19 cellular contexts compared by ENCODE assay signal in genomic region chr17:78346605-78347250, GRCh38. TPM values are rescaled to one million over a fixed set of nuclear protein-coding genes. Genes with fewer than 3 reads are reported as not detected.
DNase-seq lines count a peak whose midpoint lies in the region; ATAC-seq and TF ChIP-seq lines count a peak whose summit lies in the region.
"Had no signal": no experiment of that assay in that cellular context is flagged by ENCODE, and none has a peak within 500 bp of the region (broad histone marks: within the 10 kb centered on the region; RNA-seq: fewer than 3 reads in every experiment).

No MANE protein-coding gene starts in this region.

- H3K9me3 ChIP-seq in SK-N-SH (no peaks in the 10 kb centered on the region), PC-3 (ENCODE audit: low read length) (no peaks in the 10 kb centered on the region), gastrocnemius medialis (no peaks in the 10 kb centered on the region)
- H3K9me3 ChIP-seq: ascending aorta, Caco-2, lower lobe of right lung, transverse colon had no signal

- CTCF ChIA-PET in SK-N-SH (lab: Yijun Ruan, JAX) (interaction anchor here (0.8 to 1.9 kb wide), 2 partner anchors 11 to 13 kb away, joined by 3 to 4 read pairs; no protein-coding TSS in a partner anchor), PC-3 (lab: Charles Lee) (interaction anchor here (0.5 kb wide), 1 partner anchor 240 kb away, joined by 3 read pairs; no protein-coding TSS in a partner anchor)

- in situ Hi-C loops in gastrocnemius medialis (cut with MboI; ENCODE audit: low sequenced_read_pairs in 4 of 4) = no loop called here

- H3K9ac ChIP-seq in SK-N-SH = no peak overlapping the region
- no peak overlapping the region for H3K9ac ChIP-seq in PC-3 (ENCODE audit: low read length)
- H3K9ac ChIP-seq: KMS-11 had no signal

- H3K27me3 ChIP-seq in SK-N-SH (ENCODE audit: insufficient read depth) (no peaks in the 10 kb centered on the region), PC-3 (ENCODE audit: low read length) (no peaks in the 10 kb centered on the region), gastrocnemius medialis (no peaks in the 10 kb centered on the region)
- H3K27me3 ChIP-seq: ascending aorta, transverse colon had no signal

- peaks cover 35 to 38% of the 10 kb centered on the region in 2 experiments for H3K4me1 ChIP-seq in SK-N-SH (ENCODE audit: control insufficient read depth in 1 of 2, insufficient read depth in 2 of 2, low read depth in 1 of 2, low read length in 1 of 2)
- H3K4me1 ChIP-seq in PC-3 (ENCODE audit: insufficient read depth, low read length) = peaks cover 35% of the 10 kb centered on the region
- H3K4me1 ChIP-seq in gastrocnemius medialis = peaks cover 73 to 76% of the 10 kb centered on the region in 2 donors

- 82% methylated on average over 13 of the region's 13 CpGs for WGBS in SK-N-SH (ENCODE audit: low lambda C conversion rate)

- H3K4me3 ChIP-seq in SK-N-SH (ENCODE audit: low read depth in 2 of 2, low read length in 1 of 2) (no peak overlapping the region), PC-3 (ENCODE audit: low read length) (no peak overlapping the region), choroid plexus epithelial cell (ENCODE audit: low read depth, low read length) (no peak overlapping the region), gastrocnemius medialis (no peak overlapping the region)
- H3K4me3 ChIP-seq: ascending aorta, lower lobe of right lung, transverse colon had no signal

- peaks cover 31% of the 10 kb centered on the region for H3F3A ChIP-seq in SK-N-SH (replicated peaks; ENCODE audit: insufficient read depth)
- peaks cover 14% of the 10 kb centered on the region for H3F3A ChIP-seq in PC-3 (ENCODE audit: low read length, unreplicated experiment)

- H3K79me2 ChIP-seq in SK-N-SH (ENCODE audit: insufficient read depth) (no peaks in the 10 kb centered on the region), PC-3 (ENCODE audit: low read length) (no peaks in the 10 kb centered on the region)

- intact Hi-C loops in PC-3 (cut with micrococcal nuclease) = no loop called here
- intact Hi-C loops in gastrocnemius medialis (cut with DNase I; ENCODE audit: low total_unique reads) = no loop called here

- TF ChIP-seq CTCF in SK-N-SH (IDR thresholded peaks at IDR 0.05) = peak; percentile 31
- TF ChIP-seq CTCF in PC-3 (conservative IDR thresholded peaks at IDR 0.05; ENCODE audit: low read depth, low read length) = 0 out of 2 replicates have a peak, but pooled peaks have one; percentile 15
- TF ChIP-seq CTCF in choroid plexus epithelial cell (conservative IDR thresholded peaks at IDR 0.05; ENCODE audit: low read depth, low read length) = peak; percentile 21
- TF ChIP-seq CTCF in gastrocnemius medialis (IDR thresholded peaks at IDR 0.05 in 4 of 5, conservative IDR thresholded peaks at IDR 0.05 in 1 of 5) = peak in 1 of 5 experiments; percentile 11

- no peak for TF ChIP-seq POLR2A in gastrocnemius medialis (IDR thresholded peaks at IDR 0.05)

- POLR2A ChIA-PET in SK-N-SH (lab: Yijun Ruan, JAX) (no interaction called here), PC-3 (lab: Charles Lee; ENCODE audit: unreplicated experiment) (no interaction called here)

- H4K20me1 ChIP-seq in SK-N-SH (ENCODE audit: insufficient read depth) (no peaks in the 10 kb centered on the region), PC-3 (ENCODE audit: low read length) (no peaks in the 10 kb centered on the region)

- BruUV-seq in PC-3 (replicated peaks; lab: Mats Ljungman, UMichigan) = no TSS peak

- ATAC-seq in SK-N-SH treated with all-trans-retinoic acid at 6 μM for 48 hours (no peak), PC-3 (no peak), gastrocnemius medialis (peak in 1 of 2 donors; percentile 4)
- ATAC-seq: sciatic nerve had no signal

- 0 out of 2 replicates have a peak overlapping the region, but pooled peaks have one; percentile 6 for H3K4me2 ChIP-seq in SK-N-SH
- no peak overlapping the region; the same call in 1 of the 2 replicates for H3K4me2 ChIP-seq in PC-3 (ENCODE audit: low read length)
- H3K4me2 ChIP-seq: KMS-11 had no signal

- TF ChIP-seq EP300 in SK-N-SH (IDR thresholded peaks at IDR 0.05; ENCODE audit: borderline replicate concordance in 1 of 2, low read depth in 1 of 2, low read length in 1 of 2) = no peak

- no peak overlapping the region for H2AFZ ChIP-seq in SK-N-SH (ENCODE audit: low read depth)
- no peak overlapping the region for H2AFZ ChIP-seq in PC-3 (ENCODE audit: low read length)

- no peak for TF ChIP-seq RAD21 in SK-N-SH (IDR thresholded peaks at IDR 0.05; ENCODE audit: low read length)

- DNase-seq in SK-N-SH (no peak), PC-3 (peak; percentile 60), choroid plexus epithelial cell (ENCODE audit: low read depth) (no peak), gastrocnemius medialis (no peak), iPS-NIHi7 (ENCODE audit: extremely low spot score) (no peak), anterior cingulate cortex (lab: John Stamatoyannopoulos, UW) (no peak)
- DNase-seq in stimulated activated naive CD4-positive, alpha-beta T cell treated with Interleukin-2 at 50 U/mL for 16 hours (lab: John Stamatoyannopoulos, UW) = no peak
- DNase-seq: activated CD4-positive, alpha-beta T cell treated with anti-CD3 and anti-CD28 coated beads, Interleukin-2, amount 50 U/mL, for 4 hours; Caco-2; NCI-H187 treated with DMSO at 0.1 percent for 48 hours; NCI-H510A treated with DMSO at 0.1 percent for 48 hours; stimulated activated CD4-positive, alpha-beta T cell treated with anti-CD3 and anti-CD28 coated beads, Interleukin-2, amount 100 ng/mL, for 48 hours; transverse colon had no signal

- H3K36me3 ChIP-seq in SK-N-SH (replicated peaks in 1 of 2; ENCODE audit: control insufficient read depth in 1 of 2, insufficient read depth in 2 of 2, low read length in 1 of 2) (no peaks in the 10 kb centered on the region), PC-3 (ENCODE audit: low read depth, low read length) (no peaks in the 10 kb centered on the region), gastrocnemius medialis (no peaks in the 10 kb centered on the region)
- H3K36me3 ChIP-seq: ascending aorta, lower lobe of right lung, transverse colon had no signal

- H3K9me2 ChIP-seq in SK-N-SH = no peaks in the 10 kb centered on the region
- H3K9me2 ChIP-seq in PC-3 (replicated peaks; ENCODE audit: low read length) = no peaks in the 10 kb centered on the region

- H3K27ac ChIP-seq in SK-N-SH (ENCODE audit: low read depth in 2 of 2, low read length in 1 of 2) = no peak overlapping the region
- H3K27ac ChIP-seq in PC-3 (ENCODE audit: low read length) = no peak overlapping the region
- H3K27ac ChIP-seq in gastrocnemius medialis = peak overlapping the region; percentile 81 to 95 (median 86)
- H3K27ac ChIP-seq: 22Rv1, ascending aorta, KMS-11, lower lobe of right lung, transverse colon had no signal

TF ChIP-seq in SK-N-SH, 30 proteins besides CTCF, POLR2A, EP300 and RAD21:
- no peak for TF ChIP-seq ELF1 (IDR thresholded peaks at IDR 0.05)
- TF ChIP-seq JUND (IDR thresholded peaks at IDR 0.05) = no peak
- TF ChIP-seq TCF12 (IDR thresholded peaks at IDR 0.05) = 0 out of 2 replicates have a peak, but pooled peaks have one; percentile 20
- TF ChIP-seq MEF2A (IDR thresholded peaks at IDR 0.05; ENCODE audit: borderline replicate concordance, low read depth) = no peak
- TF ChIP-seq FOSL2 (IDR thresholded peaks at IDR 0.05; ENCODE audit: borderline replicate concordance, low read depth) = peak; percentile 62; the same call in 1 of the 2 replicates
- TF ChIP-seq TEAD4 (IDR thresholded peaks at IDR 0.05; ENCODE audit: borderline replicate concordance, insufficient read depth) = no peak

TF ChIP-seq in SK-N-SH treated with all-trans-retinoic acid at 6 μM for 48 hours, 23 proteins besides CTCF, POLR2A, EP300 and RAD21:
- TF ChIP-seq ZNF565 (CRISPR knock-in tag; conservative IDR thresholded peaks at IDR 0.05; ENCODE audit: low read depth) (no peak), ZFP3 (CRISPR knock-in tag; IDR thresholded peaks at IDR 0.05) (no peak), OSR1 (CRISPR knock-in tag; IDR thresholded peaks at IDR 0.05) (no peak), SNAI2 (CRISPR knock-in tag; IDR thresholded peaks at IDR 0.05) (no peak), TCF4 (CRISPR knock-in tag; IDR thresholded peaks at IDR 0.05; ENCODE audit: borderline replicate concordance) (no peak), BACH2 (CRISPR knock-in tag; IDR thresholded peaks at IDR 0.05; ENCODE audit: borderline replicate concordance) (no peak), PPARA (CRISPR knock-in tag; IDR thresholded peaks at IDR 0.05; ENCODE audit: borderline replicate concordance) (no peak), RARB (CRISPR knock-in tag; IDR thresholded peaks at IDR 0.05) (no peak), TSHZ2 (CRISPR knock-in tag; IDR thresholded peaks at IDR 0.05) (no peak)

RNA-seq across cellular contexts. Expression of gene SOCS3, which starts 13.1 kb away (rescaled TPM):
- 24.9 and 26.1 TPM in 2 replicates for polyA plus RNA-seq in SK-N-SH (2012; rRNA removed)
- 16.5 and 23.9 TPM in 2 replicates for polyA plus RNA-seq in SK-N-SH (2012; cell fraction: cytosol; rRNA removed)
- 51.0 and 55.2 TPM in 2 replicates for polyA plus RNA-seq in SK-N-SH (2012; cell fraction: nucleus; rRNA removed)
- 103 and 125 TPM in 2 replicates for total RNA-seq in PC-3 (2014; rRNA removed)
- 10 to 100 TPM in 3 of 4 donors, 1 to 10 TPM in 1; 4.5 to 44.2 (median 16.4) TPM for total RNA-seq in gastrocnemius medialis

RNA-seq across cellular contexts. Expression of gene PGS1, which starts 31.7 kb away (rescaled TPM):
- polyA plus RNA-seq in SK-N-SH (2012; rRNA removed) = 88.4 and 106 TPM in 2 replicates
- polyA plus RNA-seq in SK-N-SH (2012; cell fraction: cytosol; rRNA removed) = 35.9 and 56.9 TPM in 2 replicates
- 264 and 311 TPM in 2 replicates for polyA plus RNA-seq in SK-N-SH (2012; cell fraction: nucleus; rRNA removed)
- 40.6 and 47.0 TPM in 2 replicates for total RNA-seq in PC-3 (2014; rRNA removed)
- 10 to 100 TPM; 16.6 to 30.0 (median 21.8) TPM for total RNA-seq in gastrocnemius medialis

Comparison
In these comparisons a context has a peak if more than half of its experiments do, and no peak if none do; other contexts are left out.
1. H3K27ac ChIP-seq: peak in gastrocnemius medialis (4 of 4); none in SK-N-SH (0 of 2) and PC-3 (single experiment).